Comparison of ENCODE assay signal across 24 cellular contexts in the genomic region with DNA sequence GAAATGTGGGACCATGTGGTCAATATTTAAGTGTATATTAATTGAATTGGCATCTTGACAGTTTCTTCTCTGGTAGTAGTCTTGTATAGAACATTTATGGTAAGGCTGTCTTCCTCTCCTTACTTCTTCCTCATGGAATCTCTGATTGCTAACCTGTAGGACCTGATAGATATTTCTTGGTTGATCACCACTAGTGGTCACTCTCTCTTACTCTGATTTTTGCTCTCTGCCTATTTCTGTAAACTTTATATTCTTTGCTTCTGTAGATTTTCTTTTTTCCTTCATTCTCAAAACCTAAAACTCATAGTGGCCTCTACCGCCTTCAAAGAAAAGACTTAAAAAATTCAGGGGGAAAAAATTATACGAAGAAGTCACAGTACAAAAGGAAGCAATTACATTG. TPM values are rescaled to one million over a fixed set of nuclear protein-coding genes. Genes with fewer than 3 reads are reported as not detected.
DNase-seq lines count a peak whose midpoint lies in the region; ATAC-seq, FAIRE-seq and TF ChIP-seq lines count a peak whose summit lies in the region.
"Had no signal": no experiment of that assay in that cellular context is flagged by ENCODE, and none has a peak within 500 bp of the region (broad histone marks: within the 10 kb centered on the region; RNA-seq: fewer than 3 reads in every experiment).

No MANE protein-coding gene starts in this region.

- no peak for TF ChIP-seq POLR2A in GM12878 (IDR thresholded peaks at IDR 0.05; ENCODE audit: low read depth, low read length)

- no TSS peak for BruUV-seq in GM12878 (replicated peaks; lab: Mats Ljungman, UMichigan)

- H3K4me2 ChIP-seq in GM12878 (ENCODE audit: control insufficient read depth, insufficient read depth) = no peak overlapping the region

- no peaks in the 10 kb centered on the region for H3K27me3 ChIP-seq in GM12878 (replicated peaks in 1 of 2; ENCODE audit: control insufficient read depth in 2 of 2, insufficient read depth in 2 of 2, low read length in 1 of 2)
- H3K27me3 ChIP-seq: BE2C had no signal

- ATAC-seq in activated T-cell treated with anti-CD3 and anti-CD28 coated beads, Interleukin-2, amount 50 U/mL, for 72 hours (replicated peaks in 1 of 2) = no peak
- ATAC-seq in GM12878 = no peak
- ATAC-seq in stimulated activated naive CD8-positive, alpha-beta T cell treated with anti-CD3 and anti-CD28 coated beads, Interleukin-15, amount 100 ng/mL, for 72 hours = no peak
- ATAC-seq: T-helper 17 cell had no signal

- 92% methylated on average over 2 of the region's 2 CpGs for WGBS in GM12878 (ENCODE audit: insufficient coverage, insufficient replicate concordance, low lambda C conversion rate, missing lambda C conversion rate)

- H3K36me3 ChIP-seq in GM12878 (ENCODE audit: control insufficient read depth in 2 of 2, insufficient read depth in 2 of 2, low read length in 1 of 2) = peaks cover 0 to 2% of the 10 kb centered on the region in 2 experiments; a peak in 3 of 4 replicates
- H3K36me3 ChIP-seq: BE2C had no signal

- TF ChIP-seq EP300 in GM12878 (IDR thresholded peaks at IDR 0.05; ENCODE audit: borderline replicate concordance in 1 of 2, control insufficient read depth in 1 of 2, low read depth in 2 of 2, low read length in 2 of 2) = no peak

- TF ChIP-seq CTCF in LNCAP (IDR thresholded peaks at IDR 0.05) = peak; percentile 32; the same call in 1 of the 2 replicates
- TF ChIP-seq CTCF in GM12878 (IDR thresholded peaks at IDR 0.05 in 2 of 3, conservative IDR thresholded peaks at IDR 0.05 in 1 of 3; ENCODE audit: control insufficient read depth in 2 of 3, extremely low read depth in 1 of 3, insufficient read depth in 1 of 3, low read depth in 3 of 3, low read length in 3 of 3) = no peak

- H3K27ac Mint-ChIP-seq in activated T-cell treated with anti-CD3 and anti-CD28 coated beads, Interleukin-2, amount 50 U/mL, for 72 hours = peak overlapping the region; percentile 13
- no peak overlapping the region for H3K27ac Mint-ChIP-seq in stimulated activated naive CD8-positive, alpha-beta T cell treated with anti-CD3 and anti-CD28 coated beads, Interleukin-15, amount 100 ng/mL, for 72 hours
- H3K27ac Mint-ChIP-seq: CD4-positive, CD25-positive, alpha-beta regulatory T cell; T-helper 17 cell had no signal

- H3K27me3 Mint-ChIP-seq in activated T-cell treated with anti-CD3 and anti-CD28 coated beads, Interleukin-2, amount 50 U/mL, for 72 hours (ENCODE audit: low read depth) = no peaks in the 10 kb centered on the region
- H3K27me3 Mint-ChIP-seq in stimulated activated naive CD8-positive, alpha-beta T cell treated with anti-CD3 and anti-CD28 coated beads, Interleukin-15, amount 100 ng/mL, for 72 hours = no peaks in the 10 kb centered on the region
- H3K27me3 Mint-ChIP-seq: CD4-positive, CD25-positive, alpha-beta regulatory T cell; T-helper 17 cell had no signal

- H3K9ac ChIP-seq in GM12878 (ENCODE audit: control insufficient read depth, insufficient read depth, low read length) = no peak overlapping the region

- POLR2A ChIA-PET in GM12878 (lab: Charles Lee) = no interaction called here

- peaks cover 2 to 12% of the 10 kb centered on the region in 2 donors for H3K36me3 Mint-ChIP-seq in activated T-cell treated with anti-CD3 and anti-CD28 coated beads, Interleukin-2, amount 50 U/mL, for 72 hours (ENCODE audit: insufficient read depth in 2 of 2)

- SMC1A ChIA-PET in GM12878 (lab: Charles Lee; ENCODE audit: uncharacterized antibody, unreplicated experiment) = interaction anchor here (1.5 kb wide), 1 partner anchor 17 kb away, joined by 4 read pairs; no protein-coding TSS in a partner anchor

- no peak overlapping the region for H3K27ac ChIP-seq in GM12878 (ENCODE audit: control insufficient read depth, insufficient read depth)

- no peaks in the 10 kb centered on the region for H4K20me1 ChIP-seq in GM12878 (ENCODE audit: control insufficient read depth, insufficient read depth)

- peaks cover 17% of the 10 kb centered on the region for H3K4me1 Mint-ChIP-seq in activated T-cell treated with anti-CD3 and anti-CD28 coated beads, Interleukin-2, amount 50 U/mL, for 72 hours (ENCODE audit: low read depth)
- H3K4me1 Mint-ChIP-seq in stimulated activated naive CD8-positive, alpha-beta T cell treated with anti-CD3 and anti-CD28 coated beads, Interleukin-15, amount 100 ng/mL, for 72 hours = peaks cover 3% of the 10 kb centered on the region

- TF ChIP-seq RAD21 in GM12878 (IDR thresholded peaks at IDR 0.05; ENCODE audit: insufficient read depth, low read depth, low read length) = no peak

- intact Hi-C loops in GM12878 (cut with micrococcal nuclease; ENCODE audit: unreplicated experiment) = no loop called here
- intact Hi-C loops in posterior cingulate gyrus (cut with DNase I) = no loop called here

- H3K4me3 ChIP-seq in GM12878 = no peak overlapping the region

- no peak overlapping the region for H2AFZ ChIP-seq in GM12878 (ENCODE audit: control insufficient read depth, low read depth, low read length)

- H3K9me3 ChIP-seq in GM12878 (replicated peaks; ENCODE audit: control insufficient read depth, insufficient read depth, low read length) = no peaks in the 10 kb centered on the region; the same call in 2 of the 3 replicates
- H3K9me3 ChIP-seq: BE2C had no signal

- CTCF ChIA-PET in GM12878 (lab: Yijun Ruan, JAX) = interaction anchor here (0.5 kb wide), 1 partner anchor 58 kb away, joined by 4 read pairs; no protein-coding TSS in a partner anchor

- no peak for DNase-seq in activated T-cell treated with anti-CD3 and anti-CD28 coated beads, Interleukin-2, amount 50 U/mL, for 72 hours
- DNase-seq in activated T-cell treated with anti-CD3 and anti-CD28 coated beads, Interleukin-2, amount 50 U/mL, for 48 hours = no peak
- no peak for DNase-seq in GM12878 (ENCODE audit: low read depth, low spot score)
- no peak for DNase-seq in posterior cingulate gyrus
- no peak for DNase-seq in stimulated activated naive CD8-positive, alpha-beta T cell treated with anti-CD3 and anti-CD28 coated beads, Interleukin-15, amount 100 ng/mL, for 72 hours
- no peak for DNase-seq in COLO668 (lab: John Stamatoyannopoulos, UW; ENCODE audit: unreplicated experiment)
- DNase-seq in OCI-M1 (lab: John Stamatoyannopoulos, UW) = no peak
- DNase-seq: 8988T; BE2C; CD4-positive, CD25-positive, alpha-beta regulatory T cell; COR-L47; DND-41; GOT3; NCI-H1092; NCI-H146; NCI-H2029 treated with DMSO at 0.1 percent for 48 hours; NCI-H226; NCI-H510A treated with DMSO at 0.1 percent for 48 hours; NCI-H774; Right ventricle myocardium superior; SW 1271; T-helper 17 cell had no signal

- FAIRE-seq in GM12878 (lab: Jason Lieb, UNC) = peak; percentile 62
- FAIRE-seq: GM12892 had no signal

- H3K4me1 ChIP-seq in GM12878 (ENCODE audit: control insufficient read depth, insufficient read depth, low read length) = peaks cover 7% of the 10 kb centered on the region; the same call in 1 of the 2 replicates
- H3K4me1 ChIP-seq: BE2C had no signal

- H3K79me2 ChIP-seq in GM12878 (ENCODE audit: control insufficient read depth, insufficient read depth, low read length) = peaks cover 10% of the 10 kb centered on the region

- no peak overlapping the region for H3K4me3 Mint-ChIP-seq in activated T-cell treated with anti-CD3 and anti-CD28 coated beads, Interleukin-2, amount 50 U/mL, for 72 hours
- H3K4me3 Mint-ChIP-seq in stimulated activated naive CD8-positive, alpha-beta T cell treated with anti-CD3 and anti-CD28 coated beads, Interleukin-15, amount 100 ng/mL, for 72 hours = no peak overlapping the region
- H3K4me3 Mint-ChIP-seq: CD4-positive, CD25-positive, alpha-beta regulatory T cell; T-helper 17 cell had no signal

- in situ Hi-C loops in GM12878 (cut with MboI) = no loop called here

- H3K9me3 Mint-ChIP-seq in activated T-cell treated with anti-CD3 and anti-CD28 coated beads, Interleukin-2, amount 50 U/mL, for 72 hours = peaks cover 0 to 1% of the 10 kb centered on the region in 2 donors
- no peaks in the 10 kb centered on the region for H3K9me3 Mint-ChIP-seq in stimulated activated naive CD8-positive, alpha-beta T cell treated with anti-CD3 and anti-CD28 coated beads, Interleukin-15, amount 100 ng/mL, for 72 hours

- RAD21 ChIA-PET in GM12878 (lab: Charles Lee; ENCODE audit: unreplicated experiment) = no interaction called here

TF ChIP-seq in GM12878, 131 proteins besides CTCF, POLR2A, EP300 and RAD21 (continues in another document):
- TF ChIP-seq NRF1 (conservative IDR thresholded peaks at IDR 0.05; ENCODE audit: low read depth, low read length) = no peak
- TF ChIP-seq PAX8 (IDR thresholded peaks at IDR 0.05) = no peak
- TF ChIP-seq NBN (IDR thresholded peaks at IDR 0.05) = no peak
- TF ChIP-seq STAT1 (conservative IDR thresholded peaks at IDR 0.05) = no peak
- TF ChIP-seq, protein P1, sequence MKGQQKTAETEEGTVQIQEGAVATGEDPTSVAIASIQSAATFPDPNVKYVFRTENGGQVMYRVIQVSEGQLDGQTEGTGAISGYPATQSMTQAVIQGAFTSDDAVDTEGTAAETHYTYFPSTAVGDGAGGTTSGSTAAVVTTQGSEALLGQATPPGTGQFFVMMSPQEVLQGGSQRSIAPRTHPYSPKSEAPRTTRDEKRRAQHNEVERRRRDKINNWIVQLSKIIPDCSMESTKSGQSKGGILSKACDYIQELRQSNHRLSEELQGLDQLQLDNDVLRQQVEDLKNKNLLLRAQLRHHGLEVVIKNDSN (IDR thresholded peaks at IDR 0.05; ENCODE audit: borderline replicate concordance, extremely low read length, insufficient read depth, low read depth, low read length) = no peak
- no peak for TF ChIP-seq ETV6 (conservative IDR thresholded peaks at IDR 0.05 in 1 of 2, IDR thresholded peaks at IDR 0.05 in 1 of 2; ENCODE audit: borderline replicate concordance in 1 of 2, low read depth in 1 of 2)
- no peak for TF ChIP-seq BCL11A (IDR thresholded peaks at IDR 0.05; ENCODE audit: low read depth, low read length)

RNA-seq across cellular contexts. Expression of a gene that starts 21.2 kb away (rescaled TPM):
- total RNA-seq in activated T-cell treated with anti-CD3 and anti-CD28 coated beads, Interleukin-2, amount 50 U/mL, for 72 hours = 10 to 100 TPM; 20.7 to 21.0 TPM
- total RNA-seq in GM12878 (2013; cell fraction: nucleolus; rRNA removed) = 51.6 and 64.3 TPM in 2 replicates
- total RNA-seq in GM12878 (2014; rRNA removed) (16.7 and 20.2 TPM in 2 replicates), GM12878 (2014; rRNA removed; fragmentation: Illumina TruSeq; extraction: Trizol) (11.7 and 12.2 TPM in 2 replicates), GM12878 (2021) (25.1 and 28.7 TPM in 2 replicates)
- polyA plus RNA-seq in GM12878 (2011; ENCODE audit: low read depth) = 9.0 TPM
- polyA plus RNA-seq in GM12878 (2011; rRNA removed) (8.3 and 11.3 TPM in 2 replicates), GM12878 (2014; fragmentation: Illumina TruSeq; extraction: Trizol) (13.1 and 17.6 TPM in 2 replicates), GM12878 (2014; fragmentation: Nextera tagmentation; extraction: Ambion mirVana) (1 to 10 TPM; 1.0 to 1.4 TPM), GM12878 (2014; rRNA removed) (15.2 and 16.3 TPM in 2 replicates), GM12878 (2016; fragmentation: Nextera tagmentation; extraction: Ambion mirVana) (10 to 100 TPM; 13.0 to 14.6 TPM)
- 11.9 and 13.8 TPM in 2 replicates for polyA plus RNA-seq in GM12878 (2011; cell fraction: cytosol; rRNA removed)
- 44.4 and 47.3 TPM in 2 replicates for polyA plus RNA-seq in GM12878 (2011; cell fraction: nucleus; rRNA removed)
- 9.2 and 10.6 TPM in 2 replicates for polyA plus RNA-seq in GM12878 (2012)
- polyA minus RNA-seq in GM12878 (2011; rRNA and poly(A)+ RNA removed) = 25.2 and 34.2 TPM in 2 replicates
- polyA minus RNA-seq in GM12878 (2011; cell fraction: cytosol; rRNA and poly(A)+ RNA removed) = 13.1 and 13.9 TPM in 2 replicates
- 23.3 and 39.6 TPM in 2 replicates for polyA minus RNA-seq in GM12878 (2011; cell fraction: nucleus; rRNA and poly(A)+ RNA removed)
